1 cellular context compared by ENCODE assay signal in the genomic region with DNA sequence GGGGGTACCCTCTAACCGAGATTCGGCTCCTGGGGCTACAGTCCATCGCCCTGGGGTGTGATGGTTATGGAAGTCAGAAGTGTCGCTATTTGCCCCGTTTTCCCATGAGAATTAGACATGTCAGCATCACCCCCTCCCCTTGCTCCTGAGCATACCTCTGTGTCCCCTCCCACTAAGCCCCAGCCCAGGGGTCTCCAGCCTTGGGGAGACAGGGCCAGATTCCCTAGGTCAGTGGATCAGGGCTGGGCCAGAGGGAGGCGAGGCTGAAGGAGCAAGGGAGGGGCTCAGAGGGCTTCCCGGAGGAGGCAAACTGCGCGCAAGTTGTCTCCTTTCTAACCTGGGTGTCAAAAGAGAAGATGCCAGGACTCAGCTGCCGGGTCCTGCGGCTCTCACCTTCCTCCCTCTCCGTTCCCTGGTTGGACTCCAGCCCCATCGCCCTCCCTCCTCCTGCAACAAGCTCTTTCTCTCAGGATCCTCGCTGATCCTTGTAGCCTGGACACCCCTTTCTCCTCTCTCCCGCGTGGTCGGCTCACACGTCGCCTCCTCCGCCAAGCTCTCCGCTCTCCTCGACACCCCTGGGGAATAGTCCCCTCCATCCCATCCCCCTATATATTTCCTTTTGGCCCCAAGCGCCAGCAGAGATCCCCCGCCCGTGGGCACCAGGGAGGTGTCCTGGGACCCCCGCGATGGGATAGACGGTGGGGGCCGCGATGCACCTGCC.
TF ChIP-seq lines count a peak whose summit lies in the region.

No MANE protein-coding gene starts in this region.

TF ChIP-seq in HepG2, 621 proteins besides CTCF, POLR2A, EP300 and RAD21:
- TF ChIP-seq ZNF432 (CRISPR knock-in tag; IDR thresholded peaks at IDR 0.05; ENCODE audit: borderline replicate concordance), result no peak
- TF ChIP-seq MAX (IDR thresholded peaks at IDR 0.05), result peak; percentile 7; the same call in 1 of the 2 replicates
- TF ChIP-seq MTF2 (CRISPR knock-in tag; IDR thresholded peaks at IDR 0.05; ENCODE audit: borderline replicate concordance), result peak; percentile 23; the same call in 1 of the 2 replicates
- peak; percentile 2 for TF ChIP-seq YY1 (IDR thresholded peaks at IDR 0.05; ENCODE audit: insufficient read depth, insufficient replicate concordance, low read depth, low read length)
- TF ChIP-seq ZFP91 (CRISPR knock-in tag; IDR thresholded peaks at IDR 0.05; ENCODE audit: borderline replicate concordance), result peak; percentile 53; the same call in 1 of the 2 replicates
- TF ChIP-seq ZNF687 (CRISPR knock-in tag; IDR thresholded peaks at IDR 0.05), result peak; percentile 52; the same call in 1 of the 2 replicates
- TF ChIP-seq NFE2L2 (IDR thresholded peaks at IDR 0.05; ENCODE audit: low read length), result no peak
- peak; percentile 55 for TF ChIP-seq ZNF263 (CRISPR knock-in tag; IDR thresholded peaks at IDR 0.05)
- TF ChIP-seq ZNF317 (CRISPR knock-in tag; IDR thresholded peaks at IDR 0.05), result 0 out of 2 replicates have a peak, but pooled peaks have one; percentile 17
- TF ChIP-seq MYPOP (CRISPR knock-in tag; IDR thresholded peaks at IDR 0.05), result 0 out of 2 replicates have a peak, but pooled peaks have one; percentile 10
- no peak for TF ChIP-seq ZNF605 (CRISPR knock-in tag; IDR thresholded peaks at IDR 0.05)
- no peak for TF ChIP-seq FLYWCH1 (CRISPR knock-in tag; IDR thresholded peaks at IDR 0.05)
- TF ChIP-seq, protein P1, sequence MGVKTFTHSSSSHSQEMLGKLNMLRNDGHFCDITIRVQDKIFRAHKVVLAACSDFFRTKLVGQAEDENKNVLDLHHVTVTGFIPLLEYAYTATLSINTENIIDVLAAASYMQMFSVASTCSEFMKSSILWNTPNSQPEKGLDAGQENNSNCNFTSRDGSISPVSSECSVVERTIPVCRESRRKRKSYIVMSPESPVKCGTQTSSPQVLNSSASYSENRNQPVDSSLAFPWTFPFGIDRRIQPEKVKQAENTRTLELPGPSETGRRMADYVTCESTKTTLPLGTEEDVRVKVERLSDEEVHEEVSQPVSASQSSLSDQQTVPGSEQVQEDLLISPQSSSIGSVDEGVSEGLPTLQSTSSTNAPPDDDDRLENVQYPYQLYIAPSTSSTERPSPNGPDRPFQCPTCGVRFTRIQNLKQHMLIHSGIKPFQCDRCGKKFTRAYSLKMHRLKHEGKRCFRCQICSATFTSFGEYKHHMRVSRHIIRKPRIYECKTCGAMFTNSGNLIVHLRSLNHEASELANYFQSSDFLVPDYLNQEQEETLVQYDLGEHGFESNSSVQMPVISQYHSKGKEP (CRISPR knock-in tag; IDR thresholded peaks at IDR 0.05), result no peak
- 0 out of 2 replicates have a peak, but pooled peaks have one; percentile 32 for TF ChIP-seq ARNT2 (CRISPR knock-in tag; IDR thresholded peaks at IDR 0.05; ENCODE audit: low read depth)
- TF ChIP-seq ZNF749 (CRISPR knock-in tag; IDR thresholded peaks at IDR 0.05; ENCODE audit: borderline replicate concordance), result peak; percentile 22; the same call in 1 of the 2 replicates
- no peak for TF ChIP-seq ARHGAP35 (CRISPR knock-in tag; IDR thresholded peaks at IDR 0.05; ENCODE audit: borderline replicate concordance)
- TF ChIP-seq RFXANK (CRISPR knock-in tag; IDR thresholded peaks at IDR 0.05), result no peak
- TF ChIP-seq, protein P2, sequence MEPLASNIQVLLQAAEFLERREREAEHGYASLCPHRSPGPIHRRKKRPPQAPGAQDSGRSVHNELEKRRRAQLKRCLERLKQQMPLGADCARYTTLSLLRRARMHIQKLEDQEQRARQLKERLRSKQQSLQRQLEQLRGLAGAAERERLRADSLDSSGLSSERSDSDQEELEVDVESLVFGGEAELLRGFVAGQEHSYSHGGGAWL (CRISPR knock-in tag; IDR thresholded peaks at IDR 0.05), result peak; percentile 23; the same call in 1 of the 2 replicates
- TF ChIP-seq UBTF (CRISPR knock-in tag; IDR thresholded peaks at IDR 0.05), result 0 out of 2 replicates have a peak, but pooled peaks have one; percentile 13
- no peak for TF ChIP-seq MBD4 (IDR thresholded peaks at IDR 0.05; ENCODE audit: borderline replicate concordance, low read length)
- TF ChIP-seq POGK (CRISPR knock-in tag; conservative IDR thresholded peaks at IDR 0.05), result 0 out of 2 replicates have a peak, but pooled peaks have one; percentile 32
- no peak for TF ChIP-seq ZNF777 (CRISPR knock-in tag; IDR thresholded peaks at IDR 0.05)
